ENCODE assay signal across 8 cellular contexts in genomic region chr17:6473128-6473767, GRCh38. TPM values are rescaled to one million over a fixed set of nuclear protein-coding genes. Genes with fewer than 3 reads are reported as not detected.
DNase-seq lines count a peak whose midpoint lies in the region; ATAC-seq and TF ChIP-seq lines count a peak whose summit lies in the region.

No MANE protein-coding gene starts in this region.

- DNase-seq in EH (ENCODE audit: low read depth) (peak; percentile 76), M059J (ENCODE audit: low read depth) (peak; percentile 75), T-helper 9 cell (peak; percentile 62), astrocyte of the cerebellum (ENCODE audit: low read depth) (peak; percentile 40), hepatic stellate cell (ENCODE audit: low spot score) (peak; percentile 96), gastrocnemius medialis (peak; percentile 33 to 36)

- peaks cover 4 to 6% of the 10 kb centered on the region in 2 donors for H3K4me1 ChIP-seq in gastrocnemius medialis

- intact Hi-C loops in gastrocnemius medialis (cut with DNase I; ENCODE audit: low total_unique reads) = loop anchor here (2.0 to 10.0 kb wide), 2 partner anchors 82 to 168 kb away; partner anchors contain the start of genes KIAA0753, PITPNM3 and TXNDC17

- H3K27ac ChIP-seq in gastrocnemius medialis = no peak overlapping the region

- no peaks in the 10 kb centered on the region for H3K9me3 ChIP-seq in gastrocnemius medialis

- in situ Hi-C loops in astrocyte of the cerebellum (cut with HindIII; ENCODE audit: low sequenced_read_pairs) (no loop called here), gastrocnemius medialis (cut with MboI; ENCODE audit: low sequenced_read_pairs in 4 of 4) (loop anchor here in 1 of 4 donors (25.0 kb wide), 1 partner anchor 114 kb away; no protein-coding TSS in a partner anchor)

- no peaks in the 10 kb centered on the region for H3K36me3 ChIP-seq in gastrocnemius medialis

- TF ChIP-seq CTCF in astrocyte of the cerebellum (IDR thresholded peaks at IDR 0.05; ENCODE audit: low read depth, low read length, missing control alignments) = peak; percentile 99
- peak; percentile 55 to 93 (median 80) for TF ChIP-seq CTCF in gastrocnemius medialis (IDR thresholded peaks at IDR 0.05 in 4 of 5, conservative IDR thresholded peaks at IDR 0.05 in 1 of 5)

- peak; percentile 81 to 82 for ATAC-seq in gastrocnemius medialis
- no peak for ATAC-seq in GM18858 (IDR thresholded peaks at IDR 0.05; ENCODE audit: unreplicated experiment)
- no peak for ATAC-seq in HG03378 (IDR thresholded peaks at IDR 0.05; ENCODE audit: unreplicated experiment)

- no peaks in the 10 kb centered on the region for H3K27me3 ChIP-seq in gastrocnemius medialis

- H3K4me3 ChIP-seq in astrocyte of the cerebellum (ENCODE audit: low read depth, low read length) (no peak overlapping the region), gastrocnemius medialis (no peak overlapping the region)

- no peak for TF ChIP-seq POLR2A in gastrocnemius medialis (IDR thresholded peaks at IDR 0.05)

RNA-seq across cellular contexts. Expression of gene PIMREG, which starts 29.0 kb away (rescaled TPM):
- total RNA-seq in M059J (2014; rRNA removed; shearing (Covaris generic)) = 76.1 and 87.3 TPM in 2 replicates
- total RNA-seq in gastrocnemius medialis = under 1 TPM in 1 of 4 donors, not detected in 3; 0.51 TPM

RNA-seq across cellular contexts. Expression of gene AIPL1, which starts 38.3 kb away (rescaled TPM):
- total RNA-seq in M059J (2014; rRNA removed; shearing (Covaris generic)) = 0.05 TPM in 1 of 2 replicates, not detected in the other
- not detected for total RNA-seq in gastrocnemius medialis

Comparison
In these comparisons a context has a peak if more than half of its experiments do, and no peak if none do; other contexts are left out.
1. DNase-seq: peak in every context shown above with its lines; median percentile 96 in hepatic stellate cell; 76 in EH; 75 in M059J; 62 in T-helper 9 cell; 40 in astrocyte of the cerebellum; 34 in gastrocnemius medialis.
2. ATAC-seq: peak in gastrocnemius medialis (2 of 2); none in GM18858 (single experiment) and HG03378 (single experiment).
3. RNA of gene PIMREG, which starts 29.0 kb away (total RNA-seq): 76.1 to 87.3 TPM in M059J; 0.51 TPM in gastrocnemius medialis; every median in the first group is over 10 times any median in the second.